Comparison of ENCODE assay signal across 5 cellular contexts in genomic region chr6:32049736-32050135, GRCh38. TPM values are rescaled to one million over a fixed set of nuclear protein-coding genes. Genes with fewer than 3 reads are reported as not detected.
"Had no signal": no experiment of that assay in that cellular context is flagged by ENCODE, and none has a peak within 500 bp of the region (broad histone marks: within the 10 kb centered on the region; RNA-seq: fewer than 3 reads in every experiment).

No MANE protein-coding gene starts in this region.

RNA-seq across cellular contexts. Expression of gene CYP21A2, which starts 11.5 kb away (rescaled TPM):
- total RNA-seq: occipital lobe, smooth muscle cell, stomach, urinary bladder had no signal
- polyA plus RNA-seq: naive thymus-derived CD4-positive, alpha-beta T cell; smooth muscle cell had no signal
